Comparison of ENCODE assay signal across 25 cellular contexts in genomic region chr17:2911035-2911754, GRCh38.
DNase-seq lines count a peak whose midpoint lies in the region; ATAC-seq and TF ChIP-seq lines count a peak whose summit lies in the region.
"Had no signal": no experiment of that assay in that cellular context is flagged by ENCODE, and none has a peak within 500 bp of the region (broad histone marks: within the 10 kb centered on the region; RNA-seq: fewer than 3 reads in every experiment).

No MANE protein-coding gene starts in this region.

- H4K8ac ChIP-seq in neuronal stem cell (ENCODE audit: low read depth, low read length): no peak overlapping the region

- H3K14ac ChIP-seq in neuronal stem cell (ENCODE audit: low read length): no peak overlapping the region

- no peak overlapping the region for H2BK12ac ChIP-seq in neuronal stem cell (ENCODE audit: low read length)

- no peak overlapping the region for H3K27ac ChIP-seq in neuronal stem cell (replicated peaks; ENCODE audit: low read length)
- H3K27ac ChIP-seq: left lung, upper lobe of right lung had no signal

- H3K27ac Mint-ChIP-seq in glutamatergic neuron (ENCODE audit: unreplicated experiment): peak overlapping the region; percentile 43
- H3K27ac Mint-ChIP-seq: activated CD4-positive, alpha-beta T cell treated with anti-CD3 and anti-CD28 coated beads, Interleukin-2, amount 10 ng/mL, durations not matched to agents 7 days and 5 days; activated naive CD4-positive, alpha-beta T cell treated with anti-CD3 and anti-CD28 coated beads for 36 hours; activated T-cell treated with anti-CD3 and anti-CD28 coated beads, Interleukin-2, amount 50 U/mL, for 72 hours had no signal

- no peak overlapping the region for H3K4me3 ChIP-seq in neuronal stem cell (ENCODE audit: low read length in 2 of 2)
- H3K4me3 ChIP-seq: heart left ventricle, left lung, upper lobe of right lung had no signal

- peaks cover 6% of the 10 kb centered on the region for H3K9me3 Mint-ChIP-seq in glutamatergic neuron (ENCODE audit: unreplicated experiment)

- no peak overlapping the region for H3K4me3 Mint-ChIP-seq in glutamatergic neuron (ENCODE audit: unreplicated experiment)
- H3K4me3 Mint-ChIP-seq: activated CD4-positive, alpha-beta T cell treated with anti-CD3 and anti-CD28 coated beads, Interleukin-2, amount 10 ng/mL, durations not matched to agents 7 days and 5 days; activated naive CD4-positive, alpha-beta T cell treated with anti-CD3 and anti-CD28 coated beads for 36 hours; activated T-cell treated with anti-CD3 and anti-CD28 coated beads, Interleukin-2, amount 50 U/mL, for 72 hours had no signal

- H3K36me3 Mint-ChIP-seq in glutamatergic neuron (ENCODE audit: unreplicated experiment): peaks cover 6% of the 10 kb centered on the region

- H2BK15ac ChIP-seq in neuronal stem cell (ENCODE audit: low read length): no peak overlapping the region

- no peak overlapping the region for H3K18ac ChIP-seq in neuronal stem cell (ENCODE audit: low read length)

- no peak overlapping the region for H3K23ac ChIP-seq in neuronal stem cell (ENCODE audit: low read depth, low read length, poor library complexity)

- no peak for TF ChIP-seq CTCF in glutamatergic neuron (IDR thresholded peaks at IDR 0.05; ENCODE audit: partially characterized antibody, unreplicated experiment)

- H3K9me3 ChIP-seq in neuronal stem cell (replicated peaks in 1 of 2; ENCODE audit: control insufficient read depth in 2 of 2, insufficient read depth in 1 of 2, low read depth in 1 of 2, low read length in 2 of 2): no peaks in the 10 kb centered on the region
- H3K9me3 ChIP-seq: left lung, upper lobe of right lung had no signal

- DNase-seq in CMK (ENCODE audit: low read depth) (peak; percentile 34), NCI-H524 treated with DMSO at 0.1 percent for 48 hours (lab: John Stamatoyannopoulos, UW) (peak; percentile 91), glutamatergic neuron (no peak), neuronal stem cell (ENCODE audit: low spot score) (no peak), GF-D8 (lab: John Stamatoyannopoulos, UW) (no peak), NCI-H2029 treated with DMSO at 0.1 percent for 48 hours (lab: John Stamatoyannopoulos, UW) (no peak)
- no peak for DNase-seq in activated CD4-positive, alpha-beta T cell treated with anti-CD3 and anti-CD28 coated beads, Interleukin-2, amount 50 U/mL, for 48 hours
- DNase-seq: activated CD4-positive, alpha-beta T cell treated with anti-CD3 and anti-CD28 coated beads, Interleukin-2, amount 10 ng/mL, durations not matched to agents 7 days and 5 days; activated naive CD4-positive, alpha-beta T cell treated with anti-CD3 and anti-CD28 coated beads for 36 hours; activated T-cell treated with anti-CD3 and anti-CD28 coated beads, Interleukin-2, amount 50 U/mL, for 72 hours; DMS79 treated with DMSO at 0.1 percent for 48 hours; effector memory CD4-positive, alpha-beta T cell; erythroblast; foreskin fibroblast; left lung; NCI-H1092 treated with DMSO at 0.1 percent for 48 hours; NCI-H2029; nucleus accumbens; SHP77 treated with DMSO at 0.1 percent for 48 hours; stimulated activated CD4-positive, alpha-beta T cell treated with anti-CD3 and anti-CD28 coated beads, Interleukin-2, amount 100 ng/mL, for 24 hours; T1000; upper lobe of right lung had no signal

- H3K4me1 Mint-ChIP-seq in glutamatergic neuron (ENCODE audit: low read depth, unreplicated experiment): peaks cover 29% of the 10 kb centered on the region

- H3K79me1 ChIP-seq in neuronal stem cell (ENCODE audit: low read depth, low read length): no peaks in the 10 kb centered on the region

- H2BK5ac ChIP-seq in neuronal stem cell (ENCODE audit: low read length): no peak overlapping the region

- H3K4ac ChIP-seq in neuronal stem cell (ENCODE audit: low read length): no peak overlapping the region

- peak overlapping the region; percentile 4 for H3K4me2 ChIP-seq in neuronal stem cell (ENCODE audit: insufficient read depth, low read length, poor library complexity, severe bottlenecking)

- H2BK120ac ChIP-seq in neuronal stem cell (ENCODE audit: low read depth, low read length): no peak overlapping the region

- H3K36me3 ChIP-seq in neuronal stem cell (replicated peaks in 1 of 2; ENCODE audit: control insufficient read depth in 2 of 2, insufficient read depth in 2 of 2, low read length in 2 of 2): no peaks in the 10 kb centered on the region
- H3K36me3 ChIP-seq: heart left ventricle, upper lobe of right lung had no signal

- ATAC-seq in GM18517 (IDR thresholded peaks at IDR 0.05; ENCODE audit: unreplicated experiment): no peak
- ATAC-seq: activated T-cell treated with anti-CD3 and anti-CD28 coated beads, Interleukin-2, amount 50 U/mL, for 72 hours; HCT116; left lung; upper lobe of right lung had no signal

- H3K9ac ChIP-seq in neuronal stem cell (ENCODE audit: low read depth, low read length, poor library complexity): no peak overlapping the region

- H3K4me1 ChIP-seq in neuronal stem cell (ENCODE audit: control insufficient read depth in 2 of 2, insufficient read depth in 1 of 2, low read depth in 1 of 2, low read length in 2 of 2): peaks cover 0 to 3% of the 10 kb centered on the region in 2 donors
- H3K4me1 ChIP-seq: left lung, upper lobe of right lung had no signal

- H4K91ac ChIP-seq in neuronal stem cell (ENCODE audit: low read depth, low read length, poor library complexity): no peak overlapping the region

- H2AFZ ChIP-seq in neuronal stem cell (ENCODE audit: low read length): no peak overlapping the region

- WGBS in neuronal stem cell (ENCODE audit: extremely low coverage in 2 of 2, insufficient read length in 2 of 2, insufficient replicate concordance in 1 of 2), 2 donors: no CpG with 5 or more reads among the region's 19 CpGs

- H3K27me3 Mint-ChIP-seq in glutamatergic neuron (ENCODE audit: unreplicated experiment): peaks cover 8% of the 10 kb centered on the region
- H3K27me3 Mint-ChIP-seq: activated CD4-positive, alpha-beta T cell treated with anti-CD3 and anti-CD28 coated beads, Interleukin-2, amount 10 ng/mL, durations not matched to agents 7 days and 5 days had no signal

- peaks cover 0 to 4% (median 0%) of the 10 kb centered on the region in 3 experiments for H3K27me3 ChIP-seq in neuronal stem cell (ENCODE audit: control insufficient read depth in 3 of 3, insufficient read depth in 3 of 3, low read depth in 1 of 3, low read length in 3 of 3)
- H3K27me3 ChIP-seq: heart left ventricle, upper lobe of right lung had no signal

- no peak overlapping the region for H2AK5ac ChIP-seq in neuronal stem cell (ENCODE audit: low read depth, low read length)

Comparison
In these comparisons a context has a peak if more than half of its experiments do, and no peak if none do; other contexts are left out.
1. DNase-seq: peak in CMK (single experiment) and NCI-H524 treated with DMSO at 0.1 percent for 48 hours (single experiment); none in glutamatergic neuron (single experiment), neuronal stem cell (single experiment), GF-D8 (single experiment), NCI-H2029 treated with DMSO at 0.1 percent for 48 hours (single experiment) and activated CD4-positive, alpha-beta T cell treated with anti-CD3 and anti-CD28 coated beads, Interleukin-2, amount 50 U/mL, for 48 hours (0 of 2).